8 cellular contexts compared by ENCODE assay signal in genomic region chr2:43426305-43427031, GRCh38.
DNase-seq lines count a peak whose midpoint lies in the region; ATAC-seq and TF ChIP-seq lines count a peak whose summit lies in the region.

No MANE protein-coding gene starts in this region.

- H3K4me1 ChIP-seq in gastrocnemius medialis: peaks cover 0 to 15% of the 10 kb centered on the region in 2 donors

- H3K4me3 ChIP-seq in AG04449 (ENCODE audit: low read depth, low read length) (no peak overlapping the region), gastrocnemius medialis (no peak overlapping the region)

- in situ Hi-C loops in gastrocnemius medialis (cut with MboI; ENCODE audit: low sequenced_read_pairs in 4 of 4): no loop called here

- no peak for TF ChIP-seq CTCF in AG04449 (IDR thresholded peaks at IDR 0.05; ENCODE audit: insufficient read depth, low read length, missing control alignments)
- TF ChIP-seq CTCF in gastrocnemius medialis (IDR thresholded peaks at IDR 0.05 in 4 of 5, conservative IDR thresholded peaks at IDR 0.05 in 1 of 5): no peak

- H3K9me3 ChIP-seq in gastrocnemius medialis: no peaks in the 10 kb centered on the region

- peaks cover 0 to 4% of the 10 kb centered on the region in 2 donors for H3K36me3 ChIP-seq in gastrocnemius medialis

- POLR2A ChIA-PET in AG04449 (lab: Yijun Ruan, JAX): interaction anchor here (0.5 to 1.2 kb wide), 2 partner anchors 157 to 386 kb away, joined by 3 read pairs; no protein-coding TSS in a partner anchor

- DNase-seq in AG04449 (ENCODE audit: low read depth, low spot score) (peak; percentile 97), SIG-M5 treated with dmso at 0.1 percent for 504 hours (lab: John Stamatoyannopoulos, UW; ENCODE audit: unreplicated experiment) (peak; percentile 99), Right ventricle myocardium superior (peak; percentile 52), gastrocnemius medialis (peak; percentile 15 to 29), NCI-H2107 (lab: John Stamatoyannopoulos, UW) (no peak)
- peak; percentile 71 for DNase-seq in activated naive CD4-positive, alpha-beta T cell treated with Interleukin-2 at 50 U/mL for 16 hours

- CTCF ChIA-PET in AG04449 (lab: Yijun Ruan, JAX): interaction anchor here (0.6 to 1.2 kb wide), 3 partner anchors 10 to 598 kb away, joined by 3 to 4 read pairs (median 3); no protein-coding TSS in a partner anchor

- no peaks in the 10 kb centered on the region for H3K27me3 ChIP-seq in gastrocnemius medialis

- no peak for TF ChIP-seq POLR2A in gastrocnemius medialis (IDR thresholded peaks at IDR 0.05)

- intact Hi-C loops in Right ventricle myocardium superior (cut with DNase I) (no loop called here), gastrocnemius medialis (cut with DNase I; ENCODE audit: low total_unique reads) (no loop called here)

- peak overlapping the region in 3 of 4 donors; percentile 15 to 35 (median 26) for H3K27ac ChIP-seq in gastrocnemius medialis

- ATAC-seq in GM19025 (IDR thresholded peaks at IDR 0.05; ENCODE audit: low read depth, unreplicated experiment): peak; percentile 92
- peak; percentile 93 for ATAC-seq in HG03354 (IDR thresholded peaks at IDR 0.05; ENCODE audit: poor library complexity, severe bottlenecking, unreplicated experiment)
- ATAC-seq in Right ventricle myocardium superior (ENCODE audit: poor library complexity): peak; percentile 71
- peak; percentile 64 for ATAC-seq in gastrocnemius medialis
